ENCODE assay signal across 9 cellular contexts in the genomic region with DNA sequence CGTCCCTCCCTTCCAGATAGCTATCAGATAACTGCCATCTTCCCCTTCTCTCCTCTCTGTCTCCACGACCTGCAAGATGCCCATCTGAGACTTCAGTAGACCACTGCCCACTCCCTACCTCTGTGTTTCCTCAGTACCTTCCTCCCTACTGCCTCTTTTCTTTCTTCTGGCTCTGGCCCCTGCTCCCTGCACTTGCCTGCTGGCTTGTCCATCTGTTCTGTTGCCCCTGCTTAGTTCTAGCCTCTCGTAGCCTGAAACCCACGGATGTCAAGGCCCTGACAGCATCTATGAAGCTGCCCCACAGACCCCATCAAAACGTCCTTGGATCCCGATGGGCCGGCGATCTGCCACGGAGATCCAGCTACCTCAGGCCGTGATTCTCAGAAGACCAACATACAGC.
"Had no signal": no experiment of that assay in that cellular context is flagged by ENCODE, and none has a peak within 500 bp of the region (broad histone marks: within the 10 kb centered on the region; RNA-seq: fewer than 3 reads in every experiment).

No MANE protein-coding gene starts in this region.

- H3K36me3 ChIP-seq: HAP-1 had no signal

- H3K4me1 Mint-ChIP-seq: GM23338 had no signal

- ATAC-seq: GM23338, HCT116 had no signal

- H3K4me1 ChIP-seq: HAP-1 had no signal

- H3K9me3 Mint-ChIP-seq: GM23338, H9, HFFc6 had no signal

- H3K27ac Mint-ChIP-seq: GM23338, HFFc6 had no signal

- H2AFZ ChIP-seq: GM23248, GM23338 had no signal

- H3K4me2 ChIP-seq: GM23338 had no signal

- H3K9ac ChIP-seq: GM23248 had no signal

- DNase-seq: GM23248, GOT3, H7, H9, HCEC 1CT, HFFc6 had no signal

- H3K27ac ChIP-seq: GM23248 had no signal

- H3K4me3 Mint-ChIP-seq: GM23338, H9, HFFc6 had no signal

- H3K9me3 ChIP-seq: HAP-1 had no signal

- H3K4me3 ChIP-seq: GM23248, GM23338, HAP-1 had no signal
